In the genomic region with DNA sequence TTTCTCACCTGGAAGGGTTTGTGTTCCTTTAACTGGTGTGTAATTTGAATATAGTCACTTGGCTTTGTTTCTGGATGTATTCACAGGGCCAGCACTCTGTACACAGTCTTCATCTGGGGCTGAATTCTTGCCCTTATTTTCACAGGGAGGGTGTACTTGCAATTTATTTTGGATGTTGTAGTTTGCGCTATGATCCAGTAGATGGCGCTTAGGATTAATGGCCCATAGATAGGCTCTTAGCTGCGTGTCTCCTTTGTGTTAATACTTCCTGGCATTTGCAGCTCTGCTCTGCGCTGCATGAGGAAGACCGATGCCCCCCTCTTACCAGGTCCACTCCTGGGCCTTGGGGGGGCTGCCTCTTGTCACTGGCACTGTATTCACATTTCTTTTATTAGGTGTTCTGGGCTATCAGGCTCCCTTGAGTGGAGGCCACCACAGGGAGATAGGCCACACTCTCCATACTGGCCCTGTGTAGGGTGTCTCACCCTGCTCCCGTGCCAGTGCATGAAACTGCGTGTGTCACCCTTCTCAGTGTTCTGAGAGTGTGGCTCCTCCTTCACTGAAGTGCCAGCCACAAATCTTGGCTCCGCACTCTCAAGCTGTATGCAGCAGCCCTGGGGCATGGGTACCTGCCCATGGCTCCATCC, we compare ENCODE assay signal across 9 cellular contexts.
A peak's percentile ranks its signal among the peaks of the same experiment; 100 is the strongest.
DNase-seq lines count a peak whose midpoint lies in the region; ATAC-seq, FAIRE-seq and TF ChIP-seq lines count a peak whose summit lies in the region.
"Had no signal": no experiment of that assay in that cellular context is flagged by ENCODE, and none has a peak within 500 bp of the region (broad histone marks: within the 10 kb centered on the region; RNA-seq: fewer than 3 reads in every experiment).

No MANE protein-coding gene starts in this region.

- FAIRE-seq in GM12891 (lab: Jason Lieb, UNC) (peak; percentile 85), astrocyte (lab: Jason Lieb, UNC) (peak; percentile 98)

- no peaks in the 10 kb centered on the region for H3K27me3 Mint-ChIP-seq in CD4-positive, alpha-beta memory T cell
- no peaks in the 10 kb centered on the region for H3K27me3 Mint-ChIP-seq in astrocyte (ENCODE audit: low read depth, unreplicated experiment)
- no peaks in the 10 kb centered on the region for H3K27me3 Mint-ChIP-seq in effector memory CD8-positive, alpha-beta T cell

- CTCF ChIA-PET in CD4-positive, alpha-beta memory T cell (lab: Charles Lee; ENCODE audit: partially characterized antibody): no interaction called here

- H3K9ac ChIP-seq in astrocyte (ENCODE audit: low read length): no peak overlapping the region

- H2AFZ ChIP-seq in astrocyte (ENCODE audit: low read depth, low read length): peak overlapping the region; percentile 10

- peak in 4 of 5 donors; percentile 6 to 21 (median 10) for DNase-seq in CD4-positive, alpha-beta memory T cell
- DNase-seq in GM12891 (ENCODE audit: insufficient read length, low spot score): no peak
- peak; percentile 11 for DNase-seq in NCI-H1105 (lab: John Stamatoyannopoulos, UW)
- DNase-seq in astrocyte (ENCODE audit: low read depth): peak; percentile 9
- DNase-seq in right lobe of liver: no peak
- no peak for DNase-seq in NCI-H187 (lab: John Stamatoyannopoulos, UW)
- DNase-seq in effector memory CD8-positive, alpha-beta T cell: no peak

- no peaks in the 10 kb centered on the region for H3K4me1 ChIP-seq in CD4-positive, alpha-beta memory T cell (ENCODE audit: insufficient read depth, low read length)
- H3K4me1 ChIP-seq in astrocyte (ENCODE audit: insufficient read depth, low read length) (peaks cover 5% of the 10 kb centered on the region), right lobe of liver (no peaks in the 10 kb centered on the region)

- no peaks in the 10 kb centered on the region for H3K79me2 ChIP-seq in astrocyte (ENCODE audit: insufficient read depth, low read length)

- intact Hi-C loops in CD4-positive, alpha-beta memory T cell (cut with micrococcal nuclease): loop anchor here (10.0 kb wide), 1 partner anchor 617 kb away; no protein-coding TSS in a partner anchor
- intact Hi-C loops in right lobe of liver (cut with DNase I): no loop called here

- no peak overlapping the region for H3K4me3 Mint-ChIP-seq in CD4-positive, alpha-beta memory T cell
- no peak overlapping the region for H3K4me3 Mint-ChIP-seq in astrocyte (ENCODE audit: unreplicated experiment)
- no peak overlapping the region for H3K4me3 Mint-ChIP-seq in effector memory CD8-positive, alpha-beta T cell
- H3K4me3 Mint-ChIP-seq: natural killer cell treated with Interleukin-12 subunit alpha and Interleukin-12 subunit beta and Interleukin-15 and Interleukin-18, amount 100 ng/mL, for 72 hours had no signal

- H3K27me3 ChIP-seq in CD4-positive, alpha-beta memory T cell (ENCODE audit: insufficient read depth, low read length): no peaks in the 10 kb centered on the region
- H3K27me3 ChIP-seq in astrocyte (ENCODE audit: insufficient read depth, low read length): no peaks in the 10 kb centered on the region
- H3K27me3 ChIP-seq in right lobe of liver: no peaks in the 10 kb centered on the region

- no peaks in the 10 kb centered on the region for H3K9me3 Mint-ChIP-seq in CD4-positive, alpha-beta memory T cell
- H3K9me3 Mint-ChIP-seq in astrocyte (ENCODE audit: unreplicated experiment): no peaks in the 10 kb centered on the region
- H3K9me3 Mint-ChIP-seq in effector memory CD8-positive, alpha-beta T cell: no peaks in the 10 kb centered on the region
- H3K9me3 Mint-ChIP-seq: natural killer cell treated with Interleukin-12 subunit alpha and Interleukin-12 subunit beta and Interleukin-15 and Interleukin-18, amount 100 ng/mL, for 72 hours had no signal

- TF ChIP-seq CTCF in astrocyte (IDR thresholded peaks at IDR 0.05; ENCODE audit: insufficient read depth, low read depth, low read length) (peak; percentile 39), right lobe of liver (IDR thresholded peaks at IDR 0.05) (peak; percentile 30 to 76 (median 64))

- no peak overlapping the region for H3K27ac Mint-ChIP-seq in CD4-positive, alpha-beta memory T cell
- no peak overlapping the region for H3K27ac Mint-ChIP-seq in astrocyte (ENCODE audit: unreplicated experiment)
- H3K27ac Mint-ChIP-seq in effector memory CD8-positive, alpha-beta T cell: no peak overlapping the region
- H3K27ac Mint-ChIP-seq: natural killer cell treated with Interleukin-12 subunit alpha and Interleukin-12 subunit beta and Interleukin-15 and Interleukin-18, amount 100 ng/mL, for 72 hours had no signal

- H3K9me3 ChIP-seq in CD4-positive, alpha-beta memory T cell (ENCODE audit: control insufficient read depth in 1 of 2, low read length in 2 of 2): no peaks in the 10 kb centered on the region
- H3K9me3 ChIP-seq in astrocyte (ENCODE audit: insufficient read depth, low read depth, low read length) (no peaks in the 10 kb centered on the region), right lobe of liver (no peaks in the 10 kb centered on the region)

- peak; percentile 81 for ATAC-seq in HG02610 (IDR thresholded peaks at IDR 0.05; ENCODE audit: unreplicated experiment)
- peak; percentile 62 to 86 (median 82) for ATAC-seq in right lobe of liver
- no peak for ATAC-seq in effector memory CD8-positive, alpha-beta T cell (replicated peaks)

- WGBS in right lobe of liver (ENCODE audit: insufficient coverage, low coverage, low lambda C conversion rate, missing lambda C conversion rate): 13% methylated on average over 5 of the region's 8 CpGs

- POLR2A ChIA-PET in CD4-positive, alpha-beta memory T cell (lab: Charles Lee; ENCODE audit: partially characterized antibody): no interaction called here

- H3K27ac ChIP-seq in CD4-positive, alpha-beta memory T cell (ENCODE audit: low read depth, low read length): no peak overlapping the region
- H3K27ac ChIP-seq in astrocyte (ENCODE audit: low read depth, low read length) (no peak overlapping the region), right lobe of liver (no peak overlapping the region)

- peak overlapping the region; percentile 63 for H3K4me2 ChIP-seq in astrocyte (ENCODE audit: low read length)

- peaks cover 0 to 2% (median 0%) of the 10 kb centered on the region in 4 donors for H3K4me1 Mint-ChIP-seq in CD4-positive, alpha-beta memory T cell
- peaks cover 4% of the 10 kb centered on the region for H3K4me1 Mint-ChIP-seq in astrocyte (ENCODE audit: low read depth, unreplicated experiment)
- no peaks in the 10 kb centered on the region for H3K4me1 Mint-ChIP-seq in effector memory CD8-positive, alpha-beta T cell (ENCODE audit: low read depth in 2 of 2)

- no peaks in the 10 kb centered on the region for H4K20me1 ChIP-seq in astrocyte (ENCODE audit: insufficient read depth, low read length)

- no peaks in the 10 kb centered on the region for H3K36me3 Mint-ChIP-seq in CD4-positive, alpha-beta memory T cell
- H3K36me3 Mint-ChIP-seq in astrocyte (ENCODE audit: low read depth, unreplicated experiment): no peaks in the 10 kb centered on the region
- no peaks in the 10 kb centered on the region for H3K36me3 Mint-ChIP-seq in effector memory CD8-positive, alpha-beta T cell (ENCODE audit: insufficient read depth)
- H3K36me3 Mint-ChIP-seq: natural killer cell treated with Interleukin-12 subunit alpha and Interleukin-12 subunit beta and Interleukin-15 and Interleukin-18, amount 100 ng/mL, for 72 hours had no signal

- H3K4me3 ChIP-seq in CD4-positive, alpha-beta memory T cell (ENCODE audit: low read length in 2 of 2): no peak overlapping the region
- H3K4me3 ChIP-seq in astrocyte (ENCODE audit: insufficient read depth, low read depth, low read length): no peak overlapping the region
- H3K4me3 ChIP-seq in right lobe of liver: no peak overlapping the region

- no peaks in the 10 kb centered on the region for H3K36me3 ChIP-seq in CD4-positive, alpha-beta memory T cell (ENCODE audit: insufficient read depth, low read length)
- H3K36me3 ChIP-seq in astrocyte (ENCODE audit: insufficient read depth, low read length) (no peaks in the 10 kb centered on the region), right lobe of liver (no peaks in the 10 kb centered on the region)

- TF ChIP-seq POLR2A in GM12891 (IDR thresholded peaks at IDR 0.05; ENCODE audit: low read depth, low read length): no peak
- TF ChIP-seq POLR2A in right lobe of liver (IDR thresholded peaks at IDR 0.05): no peak

TF ChIP-seq in GM12891, 5 proteins besides CTCF, POLR2A, EP300 and RAD21:
- TF ChIP-seq POLR2AphosphoS5 (IDR thresholded peaks at IDR 0.05; ENCODE audit: low read depth, low read length) (no peak), PAX5 (IDR thresholded peaks at IDR 0.05; ENCODE audit: insufficient read depth, low read length, severe bottlenecking) (no peak), SPI1 (IDR thresholded peaks at IDR 0.05; ENCODE audit: low read depth, low read length) (no peak), TAF1 (IDR thresholded peaks at IDR 0.05; ENCODE audit: low read depth, low read length) (no peak), POU2F2 (IDR thresholded peaks at IDR 0.05; ENCODE audit: low read depth, low read length) (no peak)

Comparison
In these comparisons a context has a peak if more than half of its experiments do, and no peak if none do; other contexts are left out.
1. DNase-seq: peak in CD4-positive, alpha-beta memory T cell (4 of 5), NCI-H1105 (single experiment) and astrocyte (single experiment); none in GM12891 (single experiment), right lobe of liver (0 of 3), NCI-H187 (0 of 2) and effector memory CD8-positive, alpha-beta T cell (0 of 3).